20 cellular contexts compared by ENCODE assay signal in genomic region chr15:94242257-94242656, GRCh38.
DNase-seq lines count a peak whose midpoint lies in the region; ATAC-seq and TF ChIP-seq lines count a peak whose summit lies in the region.
"Had no signal": no experiment of that assay in that cellular context is flagged by ENCODE, and none has a peak within 500 bp of the region (broad histone marks: within the 10 kb centered on the region; RNA-seq: fewer than 3 reads in every experiment).

No MANE protein-coding gene starts in this region.

- no peak overlapping the region for H2AFZ ChIP-seq in Loucy (ENCODE audit: low read length)

- DNase-seq in head of caudate nucleus = peak in 24 of 42 donors; percentile 5 to 74 (median 32)
- DNase-seq in putamen (ENCODE audit: low spot score) = peak; percentile 36
- no peak for DNase-seq in NCI-H446 treated with DMSO at 0.1 percent for 48 hours (lab: John Stamatoyannopoulos, UW)
- DNase-seq: Caco-2; CD4-positive, alpha-beta T cell; DMS 273 treated with DMSO at 0.1 percent for 48 hours; DMS79 treated with DMSO at 0.1 percent for 48 hours; H7; NCI-H1694; NCI-H2081 treated with DMSO at 0.1 percent for 48 hours; NCI-H2171 treated with DMSO at 0.1 percent for 48 hours; NCI-H526; PC-3; Right ventricle myocardium superior had no signal

- peaks cover 86% of the 10 kb centered on the region for H3K79me2 ChIP-seq in Loucy (ENCODE audit: insufficient read depth, low read length)

- H3F3A ChIP-seq in Loucy (ENCODE audit: low read depth) = peaks cover 9% of the 10 kb centered on the region

- no peaks in the 10 kb centered on the region for H3K27me3 ChIP-seq in Loucy (ENCODE audit: insufficient read depth, low read length, poor library complexity, severe bottlenecking)
- H3K27me3 ChIP-seq: BLaER1 had no signal

- peak overlapping the region; percentile 95 for H3K4me2 ChIP-seq in Loucy (ENCODE audit: low read depth, low read length, poor library complexity, severe bottlenecking)
- H3K4me2 ChIP-seq: BLaER1, KMS-11 had no signal

- intact Hi-C loops in head of caudate nucleus (cut with DNase I) = no loop called here

- no peak for ATAC-seq in HG02588 (IDR thresholded peaks at IDR 0.05; ENCODE audit: unreplicated experiment)
- ATAC-seq in GM21825 (IDR thresholded peaks at IDR 0.05; ENCODE audit: unreplicated experiment) = no peak
- ATAC-seq: PC-3 had no signal

- peaks cover 36% of the 10 kb centered on the region for H4K20me1 ChIP-seq in Loucy (ENCODE audit: insufficient read depth, low read length, poor library complexity, severe bottlenecking)
- H4K20me1 ChIP-seq: BLaER1 had no signal

- H3K4me3 ChIP-seq in Loucy (ENCODE audit: low read length, poor library complexity, severe bottlenecking) = no peak overlapping the region
- H3K4me3 ChIP-seq: BLaER1 had no signal

- TF ChIP-seq CTCF in Loucy (conservative IDR thresholded peaks at IDR 0.05; ENCODE audit: low read length) = no peak
- TF ChIP-seq CTCF in VCaP (conservative IDR thresholded peaks at IDR 0.05) = no peak

- 0 out of 2 replicates have a peak, but pooled peaks cover 4% of the 10 kb centered on the region for H3K36me3 ChIP-seq in Loucy (ENCODE audit: insufficient read depth, low read length)
- H3K36me3 ChIP-seq: BLaER1 had no signal

- H3K9me2 ChIP-seq in Loucy (replicated peaks; ENCODE audit: low read depth, low read length) = no peaks in the 10 kb centered on the region

- peak overlapping the region; percentile 21 for H3K9ac ChIP-seq in Loucy (ENCODE audit: low read depth, low read length, poor library complexity, severe bottlenecking)
- H3K9ac ChIP-seq: BLaER1, KMS-11 had no signal

- H3K9me3 ChIP-seq in Loucy (ENCODE audit: insufficient read depth, low read depth, low read length) = no peaks in the 10 kb centered on the region
- H3K9me3 ChIP-seq: BLaER1, Caco-2 had no signal

- peak overlapping the region; percentile 94 for H3K27ac ChIP-seq in VCaP
- H3K27ac ChIP-seq: BLaER1, KMS-11 had no signal

- peaks cover 56% of the 10 kb centered on the region for H3K4me1 ChIP-seq in Loucy (ENCODE audit: insufficient read depth, low read length, poor library complexity, severe bottlenecking)
